ENCODE assay signal across 8 cellular contexts in the genomic region with DNA sequence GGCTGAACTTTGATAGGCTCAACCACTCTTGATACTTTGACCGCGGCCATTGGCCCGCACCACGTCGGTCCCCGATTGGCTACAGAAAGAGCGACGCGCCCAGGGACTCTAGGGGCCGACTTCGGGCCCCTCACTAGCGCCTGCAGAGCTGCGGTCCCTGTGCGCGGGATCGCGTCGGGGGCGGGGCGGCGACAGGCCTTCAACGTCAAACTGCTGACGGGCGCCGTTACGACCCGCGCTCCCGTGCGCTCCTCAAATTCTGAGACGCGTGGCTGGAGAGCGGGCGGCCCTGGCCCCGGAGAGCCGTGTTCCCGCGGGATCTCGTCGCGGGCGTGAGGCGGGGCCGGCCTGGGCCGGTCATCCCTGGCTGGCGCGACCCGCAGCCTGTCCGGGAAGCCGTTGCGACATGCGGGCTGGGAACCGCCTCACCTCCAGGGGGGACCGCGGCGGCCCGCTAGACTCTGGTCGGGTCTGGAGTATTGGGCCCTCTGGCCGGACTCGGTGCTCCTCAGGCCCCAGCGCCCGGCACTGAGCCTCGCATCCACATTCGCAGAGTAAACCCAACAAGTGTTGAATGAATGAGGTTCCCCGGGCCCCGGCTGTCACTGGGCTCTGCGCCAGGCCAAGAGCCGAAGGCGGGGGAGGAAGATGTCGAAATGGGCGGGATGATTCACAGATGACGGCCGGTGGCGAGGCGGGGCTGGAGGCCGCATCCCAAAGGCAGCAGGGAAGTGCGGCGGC. TPM values are rescaled to one million over a fixed set of nuclear protein-coding genes. Genes with fewer than 3 reads are reported as not detected.
DNase-seq lines count a peak whose midpoint lies in the region; ATAC-seq lines count a peak whose summit lies in the region.

No MANE protein-coding gene starts in this region.

- DNase-seq in DMS153 treated with DMSO at 0.1 percent for 48 hours (lab: John Stamatoyannopoulos, UW; ENCODE audit: unreplicated experiment) (peak; percentile 71), KG1 (lab: John Stamatoyannopoulos, UW) (peak; percentile 90), RPMI8226 (peak; percentile 84), fibroblast of peridontal ligament (ENCODE audit: extremely low read depth) (peak; percentile 94)
- DNase-seq in activated T-helper 2 cell treated with anti-CD3 and anti-CD28 coated beads, Interferon-gamma antibody, Interleukin-2, Interleukin-4, amounts not matched to agents 10 μg/mL and 5 μg/mL and 100 μg/mL, durations not matched to agents 14 hours and 24 hours and 36 hours (ENCODE audit: low spot score): peak; percentile 69
- peak; percentile 92 for DNase-seq in natural killer cell treated with Interleukin-12 subunit alpha and Interleukin-12 subunit beta and Interleukin-15 and Interleukin-18, amount 100 ng/mL, for 72 hours (ENCODE audit: low spot score)
- peak; percentile 98 for DNase-seq in stimulated activated naive CD4-positive, alpha-beta T cell treated with Interleukin-2 at 50 U/mL for 16 hours (lab: John Stamatoyannopoulos, UW)

- no peaks in the 10 kb centered on the region for H3K9me3 Mint-ChIP-seq in activated T-helper 2 cell treated with anti-CD3 and anti-CD28 coated beads, Interferon-gamma antibody, Interleukin-2, Interleukin-4, amounts not matched to agents 10 μg/mL and 5 μg/mL and 100 μg/mL, durations not matched to agents 14 hours and 24 hours and 36 hours
- no peaks in the 10 kb centered on the region for H3K9me3 Mint-ChIP-seq in natural killer cell treated with Interleukin-12 subunit alpha and Interleukin-12 subunit beta and Interleukin-15 and Interleukin-18, amount 100 ng/mL, for 72 hours

- H3K27me3 Mint-ChIP-seq in activated T-helper 2 cell treated with anti-CD3 and anti-CD28 coated beads, Interferon-gamma antibody, Interleukin-2, Interleukin-4, amounts not matched to agents 10 μg/mL and 5 μg/mL and 100 μg/mL, durations not matched to agents 14 hours and 24 hours and 36 hours (ENCODE audit: low read depth): no peaks in the 10 kb centered on the region
- H3K27me3 Mint-ChIP-seq in natural killer cell treated with Interleukin-12 subunit alpha and Interleukin-12 subunit beta and Interleukin-15 and Interleukin-18, amount 100 ng/mL, for 72 hours: peaks cover 0 to 2% of the 10 kb centered on the region in 2 donors

- H3K27ac Mint-ChIP-seq in activated T-helper 2 cell treated with anti-CD3 and anti-CD28 coated beads, Interferon-gamma antibody, Interleukin-2, Interleukin-4, amounts not matched to agents 10 μg/mL and 5 μg/mL and 100 μg/mL, durations not matched to agents 14 hours and 24 hours and 36 hours: peak overlapping the region; percentile 90
- H3K27ac Mint-ChIP-seq in natural killer cell treated with Interleukin-12 subunit alpha and Interleukin-12 subunit beta and Interleukin-15 and Interleukin-18, amount 100 ng/mL, for 72 hours: peak overlapping the region; percentile 91 to 97

- peaks cover 45% of the 10 kb centered on the region for H3K4me1 Mint-ChIP-seq in activated T-helper 2 cell treated with anti-CD3 and anti-CD28 coated beads, Interferon-gamma antibody, Interleukin-2, Interleukin-4, amounts not matched to agents 10 μg/mL and 5 μg/mL and 100 μg/mL, durations not matched to agents 14 hours and 24 hours and 36 hours (ENCODE audit: low read depth)
- H3K4me1 Mint-ChIP-seq in natural killer cell treated with Interleukin-12 subunit alpha and Interleukin-12 subunit beta and Interleukin-15 and Interleukin-18, amount 100 ng/mL, for 72 hours (ENCODE audit: low read depth in 2 of 2): peaks cover 26 to 32% of the 10 kb centered on the region in 2 donors

- intact Hi-C loops in activated T-helper 2 cell treated with anti-CD3 and anti-CD28 coated beads, Interferon-gamma antibody, Interleukin-2, Interleukin-4, amounts not matched to agents 10 μg/mL and 5 μg/mL and 100 μg/mL, durations not matched to agents 14 hours and 24 hours and 36 hours (cut with micrococcal nuclease): loop anchor here (1.0 to 5.0 kb wide), 6 partner anchors 38 to 1489 kb away; partner anchors contain the start of genes COX15, CUTC, DNMBP and ENTPD7

- peak overlapping the region; percentile 90 for H3K4me3 Mint-ChIP-seq in activated T-helper 2 cell treated with anti-CD3 and anti-CD28 coated beads, Interferon-gamma antibody, Interleukin-2, Interleukin-4, amounts not matched to agents 10 μg/mL and 5 μg/mL and 100 μg/mL, durations not matched to agents 14 hours and 24 hours and 36 hours (ENCODE audit: low read depth)
- peak overlapping the region; percentile 81 for H3K4me3 Mint-ChIP-seq in natural killer cell treated with Interleukin-12 subunit alpha and Interleukin-12 subunit beta and Interleukin-15 and Interleukin-18, amount 100 ng/mL, for 72 hours

- ATAC-seq in GM21717 (IDR thresholded peaks at IDR 0.05; ENCODE audit: unreplicated experiment): peak; percentile 90
- ATAC-seq in natural killer cell treated with Interleukin-12 subunit alpha and Interleukin-12 subunit beta and Interleukin-15 and Interleukin-18, amount 100 ng/mL, for 72 hours: peak; percentile 92 to 93

- peaks cover 20% of the 10 kb centered on the region for H3K36me3 Mint-ChIP-seq in activated T-helper 2 cell treated with anti-CD3 and anti-CD28 coated beads, Interferon-gamma antibody, Interleukin-2, Interleukin-4, amounts not matched to agents 10 μg/mL and 5 μg/mL and 100 μg/mL, durations not matched to agents 14 hours and 24 hours and 36 hours (ENCODE audit: low read depth)
- peaks cover 10% of the 10 kb centered on the region for H3K36me3 Mint-ChIP-seq in natural killer cell treated with Interleukin-12 subunit alpha and Interleukin-12 subunit beta and Interleukin-15 and Interleukin-18, amount 100 ng/mL, for 72 hours

RNA-seq across cellular contexts. Expression of gene SLC25A28, which starts 0.6 kb away (rescaled TPM):
- 45.0 and 46.5 TPM in 2 replicates for total RNA-seq in activated T-helper 2 cell treated with anti-CD3 and anti-CD28 coated beads, Interferon-gamma antibody, Interleukin-2, Interleukin-4, amounts not matched to agents 10 μg/mL and 5 μg/mL and 100 μg/mL, durations not matched to agents 14 hours and 24 hours and 36 hours
- total RNA-seq in natural killer cell treated with Interleukin-12 subunit alpha and Interleukin-12 subunit beta and Interleukin-15 and Interleukin-18, amount 100 ng/mL, for 72 hours: 10 to 100 TPM; 43.4 to 58.7 TPM

RNA-seq across cellular contexts. Expression of gene ENTPD7, which starts 38.4 kb away (rescaled TPM):
- total RNA-seq in activated T-helper 2 cell treated with anti-CD3 and anti-CD28 coated beads, Interferon-gamma antibody, Interleukin-2, Interleukin-4, amounts not matched to agents 10 μg/mL and 5 μg/mL and 100 μg/mL, durations not matched to agents 14 hours and 24 hours and 36 hours: 7.5 and 8.2 TPM in 2 replicates
- 10 to 100 TPM in 1 of 2 donors, 1 to 10 TPM in 1; 9.0 to 10.9 TPM for total RNA-seq in natural killer cell treated with Interleukin-12 subunit alpha and Interleukin-12 subunit beta and Interleukin-15 and Interleukin-18, amount 100 ng/mL, for 72 hours

Comparison
In these comparisons a context has a peak if more than half of its experiments do, and no peak if none do; other contexts are left out.
1. Peak in every context shown above with its lines: DNase-seq and ATAC-seq.